Comparison of ENCODE assay signal across 1 cellular context in the genomic region with DNA sequence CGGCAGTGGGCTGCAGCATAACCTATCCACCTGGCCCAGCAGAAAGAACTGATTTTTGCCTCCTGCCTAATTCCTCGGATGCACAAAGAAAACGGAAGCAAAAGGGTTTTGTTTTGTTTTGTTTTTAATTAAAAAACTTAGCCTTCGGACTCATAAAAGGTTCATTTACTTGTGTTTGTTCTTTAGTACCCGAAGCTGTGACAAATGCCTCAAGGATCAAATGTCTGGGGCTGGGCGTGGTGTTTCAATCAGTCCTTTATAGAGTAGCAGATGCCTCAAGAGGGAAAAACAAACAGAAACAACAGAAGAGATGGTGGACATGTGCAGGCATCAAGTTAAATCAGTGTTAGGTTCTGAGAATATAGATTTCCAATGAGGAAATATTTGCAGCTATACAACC.
TF ChIP-seq lines count a peak whose summit lies in the region.

No MANE protein-coding gene starts in this region.

TF ChIP-seq in HCT116, 20 proteins besides CTCF, POLR2A, EP300 and RAD21 (continued from another document):
- TF ChIP-seq CBX3 (IDR thresholded peaks at IDR 0.05; ENCODE audit: low read depth) (no peak), EZH2phosphoT487 (IDR thresholded peaks at IDR 0.05; ENCODE audit: borderline replicate concordance) (no peak)
TF ChIP-seq in HCT116: peak in this region for 0.
